Comparison of ENCODE assay signal across 13 cellular contexts in the genomic region with DNA sequence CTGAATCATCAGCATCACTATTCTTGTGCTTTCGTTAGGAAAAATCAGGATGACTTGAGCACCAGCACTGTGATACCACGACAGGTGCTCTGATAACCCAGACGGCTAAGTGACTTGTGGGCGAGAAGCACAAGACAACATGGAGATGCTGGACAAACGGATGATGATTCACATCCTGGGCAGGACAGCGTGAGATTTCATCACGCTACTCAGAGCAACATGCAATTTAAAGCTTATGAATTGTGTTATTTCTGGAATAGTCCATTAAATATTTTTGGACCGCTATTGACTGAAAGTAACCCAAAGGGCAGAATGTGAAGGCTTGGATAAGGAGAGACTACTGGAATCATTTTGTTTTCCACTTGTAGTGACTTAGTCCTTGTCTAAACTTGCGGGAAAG.
DNase-seq lines count a peak whose midpoint lies in the region; FAIRE-seq lines count a peak whose summit lies in the region.
"Had no signal": no experiment of that assay in that cellular context is flagged by ENCODE, and none has a peak within 500 bp of the region (broad histone marks: within the 10 kb centered on the region; RNA-seq: fewer than 3 reads in every experiment).

No MANE protein-coding gene starts in this region.

- peak overlapping the region; percentile 11 for H3K27ac ChIP-seq in epithelial cell of prostate
- H3K27ac ChIP-seq: HL-60, spleen had no signal

- DNase-seq in H4 (ENCODE audit: low spot score) (peak; percentile 38), RCC 7860 (ENCODE audit: low spot score) (peak; percentile 58), epithelial cell of prostate (ENCODE audit: low read depth, low spot score) (no peak), skeletal muscle cell (ENCODE audit: low read depth) (peak; percentile 65), NCI-H446 treated with DMSO at 0.1 percent for 48 hours (lab: John Stamatoyannopoulos, UW) (no peak), DMS153 treated with DMSO at 0.1 percent for 48 hours (lab: John Stamatoyannopoulos, UW; ENCODE audit: unreplicated experiment) (no peak), putamen (ENCODE audit: low spot score) (no peak)
- DNase-seq: activated naive CD8-positive, alpha-beta T cell treated with anti-CD3 and anti-CD28 coated beads for 36 hours; glutamatergic neuron; NCI-H524 treated with DMSO at 0.1 percent for 48 hours; spleen had no signal

- H3K4me3 ChIP-seq in skeletal muscle cell (ENCODE audit: low read depth, low read length): no peak overlapping the region
- H3K4me3 ChIP-seq: spleen, tibial nerve had no signal

- FAIRE-seq in RCC 7860 (lab: Jason Lieb, UNC): peak; percentile 65

Comparison
In these comparisons a context has a peak if more than half of its experiments do, and no peak if none do; other contexts are left out.
1. DNase-seq: peak in H4 (single experiment), RCC 7860 (single experiment) and skeletal muscle cell (single experiment); none in epithelial cell of prostate (single experiment), NCI-H446 treated with DMSO at 0.1 percent for 48 hours (single experiment), DMS153 treated with DMSO at 0.1 percent for 48 hours (single experiment) and putamen (single experiment).